Comparison of ENCODE assay signal across 9 cellular contexts in the genomic region with DNA sequence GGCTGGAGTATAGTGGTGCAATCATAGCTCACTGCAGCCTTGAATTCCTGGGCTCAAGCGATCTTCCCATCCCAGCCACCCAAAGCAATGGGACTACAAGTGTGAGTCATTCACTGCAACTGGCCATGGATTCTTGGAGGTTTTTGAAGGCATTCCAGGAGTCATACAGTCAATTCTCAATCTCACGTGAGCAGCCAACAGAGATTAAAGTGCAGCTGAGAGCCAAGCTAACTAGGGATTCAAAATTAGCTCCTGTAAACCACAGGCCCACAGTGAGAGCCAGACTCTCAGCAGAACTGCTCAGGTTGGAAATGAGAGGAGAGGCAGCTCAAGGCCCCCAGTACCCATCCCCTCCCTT. TPM values are rescaled to one million over a fixed set of nuclear protein-coding genes. Genes with fewer than 3 reads are reported as not detected.
A peak's percentile ranks its signal among the peaks of the same experiment; 100 is the strongest.
DNase-seq lines count a peak whose midpoint lies in the region; ATAC-seq and TF ChIP-seq lines count a peak whose summit lies in the region.
"Had no signal": no experiment of that assay in that cellular context is flagged by ENCODE, and none has a peak within 500 bp of the region (broad histone marks: within the 10 kb centered on the region; RNA-seq: fewer than 3 reads in every experiment).

No MANE protein-coding gene starts in this region.

- no peak overlapping the region for H2AFZ ChIP-seq in osteoblast (ENCODE audit: low read length)
- H2AFZ ChIP-seq: parathyroid adenoma had no signal

- TF ChIP-seq CTCF in Peyer's patch (IDR thresholded peaks at IDR 0.05) (no peak), osteoblast (IDR thresholded peaks at IDR 0.05; ENCODE audit: extremely low read depth, low read depth, low read length) (no peak)

- peaks cover 50% of the 10 kb centered on the region for H4K20me1 ChIP-seq in osteoblast (ENCODE audit: insufficient read depth, low read length)

- H3K27ac ChIP-seq in Peyer's patch: peak overlapping the region in 3 of 4 donors; percentile 61 to 63 (median 62)
- peak overlapping the region; percentile 47 for H3K27ac ChIP-seq in epithelial cell of prostate
- H3K27ac ChIP-seq in osteoblast (ENCODE audit: low read depth, low read length): peak overlapping the region; percentile 94
- H3K27ac ChIP-seq: parathyroid adenoma had no signal

- H3K9me3 ChIP-seq in Peyer's patch (no peaks in the 10 kb centered on the region), osteoblast (ENCODE audit: low read depth, low read length) (no peaks in the 10 kb centered on the region)

- H3K4me1 ChIP-seq in Peyer's patch (peaks cover 2 to 17% (median 5%) of the 10 kb centered on the region in 4 donors), osteoblast (ENCODE audit: insufficient read depth, low read length) (peaks cover 47% of the 10 kb centered on the region)

- H3K36me3 ChIP-seq in Peyer's patch (peaks cover 0 to 15% (median 0%) of the 10 kb centered on the region in 3 donors), osteoblast (ENCODE audit: insufficient read depth, low read length) (peaks cover 21% of the 10 kb centered on the region)

- no peak for TF ChIP-seq POLR2A in Peyer's patch (IDR thresholded peaks at IDR 0.05)

- no peak for ATAC-seq in GM21423 (IDR thresholded peaks at IDR 0.05; ENCODE audit: unreplicated experiment)
- ATAC-seq in HG02642 (IDR thresholded peaks at IDR 0.05; ENCODE audit: poor library complexity, unreplicated experiment): no peak

- H3K27me3 ChIP-seq in Peyer's patch (no peaks in the 10 kb centered on the region), osteoblast (ENCODE audit: insufficient read depth, low read length) (no peaks in the 10 kb centered on the region)

- DNase-seq in EH (ENCODE audit: low read depth): peak; percentile 98
- peak in 1 of 3 donors; percentile 65 for DNase-seq in Peyer's patch
- no peak for DNase-seq in epithelial cell of prostate (ENCODE audit: low read depth, low spot score)
- DNase-seq in osteoblast (ENCODE audit: insufficient read length, low spot score, missing footprints): no peak
- no peak for DNase-seq in stimulated activated CD4-positive, alpha-beta T cell treated with anti-CD3 and anti-CD28 coated beads, Interleukin-15, amount 100 ng/mL, for 24 hours
- DNase-seq in AML-193 (lab: John Stamatoyannopoulos, UW): no peak

- H3K4me2 ChIP-seq in osteoblast (ENCODE audit: insufficient read depth, low read length): peak overlapping the region; percentile 83

- peaks cover 90% of the 10 kb centered on the region for H3K79me2 ChIP-seq in osteoblast (ENCODE audit: insufficient read depth, low read length)

- no peak overlapping the region for H3K4me3 ChIP-seq in Peyer's patch
- H3K4me3 ChIP-seq in osteoblast (ENCODE audit: insufficient read depth, low read length): peak overlapping the region; percentile 40

RNA-seq across cellular contexts. Expression of a gene that starts 30.2 kb away (rescaled TPM):
- total RNA-seq in Peyer's patch: 100 to 1,000 TPM in 3 of 4 donors, 10 to 100 TPM in 1; 94.7 to 272 (median 130) TPM
- total RNA-seq in osteoblast: 82.2 and 102 TPM in 2 replicates
